ENCODE assay signal across 1 cellular context in genomic region chr4:128320656-128321055, GRCh38.
TF ChIP-seq lines count a peak whose summit lies in the region.

No MANE protein-coding gene starts in this region.

TF ChIP-seq in A549, 52 proteins besides CTCF, POLR2A, EP300 and RAD21 (continued from another document):
- no peak for TF ChIP-seq HMGXB4 (CRISPR knock-in tag; IDR thresholded peaks at IDR 0.05; ENCODE audit: borderline replicate concordance)
- no peak for TF ChIP-seq ZNF302 (CRISPR knock-in tag; IDR thresholded peaks at IDR 0.05)
- TF ChIP-seq BHLHE40 (IDR thresholded peaks at IDR 0.05; ENCODE audit: low read depth, low read length) = no peak
